Comparison of ENCODE assay signal across 8 cellular contexts in genomic region chr10:102583435-102584417, GRCh38.
A peak's percentile ranks its signal among the peaks of the same experiment; 100 is the strongest.
DNase-seq lines count a peak whose midpoint lies in the region; ATAC-seq and TF ChIP-seq lines count a peak whose summit lies in the region.

No MANE protein-coding gene starts in this region.

- TF ChIP-seq CTCF in CD8-positive, alpha-beta T cell (IDR thresholded peaks at IDR 0.05) = peak; percentile 78
- TF ChIP-seq CTCF in cardiac muscle cell (IDR thresholded peaks at IDR 0.05; ENCODE audit: low read depth, low read length) (peak; percentile 80), progenitor cell of endocrine pancreas (IDR thresholded peaks at IDR 0.05; ENCODE audit: unreplicated experiment) (peak; percentile 94), uterus (IDR thresholded peaks at IDR 0.05) (peak; percentile 87 to 91 (median 89))

- H3K27me3 ChIP-seq in CD8-positive, alpha-beta T cell (ENCODE audit: insufficient read depth, low read length) = no peaks in the 10 kb centered on the region
- H3K27me3 ChIP-seq in cardiac muscle cell (no peaks in the 10 kb centered on the region), uterus (no peaks in the 10 kb centered on the region)

- no peak overlapping the region for H3K4me3 ChIP-seq in CD8-positive, alpha-beta T cell (ENCODE audit: low read depth, low read length)
- H3K4me3 ChIP-seq in cardiac muscle cell (no peak overlapping the region), uterus (no peak overlapping the region)

- no peaks in the 10 kb centered on the region for H3K4me1 ChIP-seq in CD8-positive, alpha-beta T cell (ENCODE audit: insufficient read depth, low read length)
- H3K4me1 ChIP-seq in cardiac muscle cell (ENCODE audit: low read depth) (peaks cover 3% of the 10 kb centered on the region), uterus (no peaks in the 10 kb centered on the region)

- ATAC-seq in CD8-positive, alpha-beta T cell = peak; percentile 98
- ATAC-seq in GM21529 (IDR thresholded peaks at IDR 0.05; ENCODE audit: unreplicated experiment) = peak; percentile 70
- ATAC-seq in activated naive CD8-positive, alpha-beta T cell treated with anti-CD3 and anti-CD28 coated beads, Interleukin-2, amount 10 ng/mL, durations not matched to agents 7 days and 5 days (ENCODE audit: low read depth) = peak; percentile 96

- CTCF ChIA-PET in CD8-positive, alpha-beta T cell (lab: Charles Lee) = interaction anchor here (0.6 to 3.8 kb wide), 43 partner anchors 8 to 1046 kb away, joined by 3 to 42 read pairs (median 4); partner anchors contain the start of genes ACTR1A, NFKB2 and SUFU

- H3K36me3 Mint-ChIP-seq in CD8-positive, alpha-beta T cell = no peaks in the 10 kb centered on the region
- no peaks in the 10 kb centered on the region for H3K36me3 Mint-ChIP-seq in activated naive CD8-positive, alpha-beta T cell treated with anti-CD3 and anti-CD28 coated beads, Interleukin-2, amount 10 ng/mL, durations not matched to agents 7 days and 5 days
- H3K36me3 Mint-ChIP-seq in progenitor cell of endocrine pancreas (ENCODE audit: insufficient read depth) = peaks cover 2% of the 10 kb centered on the region

- no peaks in the 10 kb centered on the region for H3K36me3 ChIP-seq in CD8-positive, alpha-beta T cell (ENCODE audit: insufficient read depth, low read length)
- H3K36me3 ChIP-seq in cardiac muscle cell (no peaks in the 10 kb centered on the region), uterus (no peaks in the 10 kb centered on the region)

- no peak overlapping the region for H3K27ac Mint-ChIP-seq in CD8-positive, alpha-beta T cell
- H3K27ac Mint-ChIP-seq in activated naive CD8-positive, alpha-beta T cell treated with anti-CD3 and anti-CD28 coated beads, Interleukin-2, amount 10 ng/mL, durations not matched to agents 7 days and 5 days = no peak overlapping the region
- peak overlapping the region; percentile 56 for H3K27ac Mint-ChIP-seq in progenitor cell of endocrine pancreas

- TF ChIP-seq POLR2A in uterus (IDR thresholded peaks at IDR 0.05) = no peak

- H3K27me3 Mint-ChIP-seq in CD8-positive, alpha-beta T cell (ENCODE audit: low read depth) = no peaks in the 10 kb centered on the region
- H3K27me3 Mint-ChIP-seq in activated naive CD8-positive, alpha-beta T cell treated with anti-CD3 and anti-CD28 coated beads, Interleukin-2, amount 10 ng/mL, durations not matched to agents 7 days and 5 days = no peaks in the 10 kb centered on the region
- H3K27me3 Mint-ChIP-seq in progenitor cell of endocrine pancreas = no peaks in the 10 kb centered on the region

- intact Hi-C loops in CD8-positive, alpha-beta T cell (cut with DNase I, micrococcal nuclease) = loop anchor here (1.0 to 2.0 kb wide), 6 partner anchors 80 to 415 kb away; partner anchors contain the start of gene SUFU (in 2 of the 2)
- intact Hi-C loops in uterus (cut with DNase I; ENCODE audit: low total_unique reads) = loop anchor here (10.0 kb wide), 1 partner anchor 79 kb away; the partner anchor contains the start of genes ACTR1A and SUFU

- H3K4me3 Mint-ChIP-seq in CD8-positive, alpha-beta T cell = no peak overlapping the region
- no peak overlapping the region for H3K4me3 Mint-ChIP-seq in activated naive CD8-positive, alpha-beta T cell treated with anti-CD3 and anti-CD28 coated beads, Interleukin-2, amount 10 ng/mL, durations not matched to agents 7 days and 5 days
- no peak overlapping the region for H3K4me3 Mint-ChIP-seq in progenitor cell of endocrine pancreas (ENCODE audit: low read depth)

- peaks cover 4% of the 10 kb centered on the region for H3K4me1 Mint-ChIP-seq in CD8-positive, alpha-beta T cell (ENCODE audit: low read depth)
- peaks cover 3% of the 10 kb centered on the region for H3K4me1 Mint-ChIP-seq in activated naive CD8-positive, alpha-beta T cell treated with anti-CD3 and anti-CD28 coated beads, Interleukin-2, amount 10 ng/mL, durations not matched to agents 7 days and 5 days
- peaks cover 1% of the 10 kb centered on the region for H3K4me1 Mint-ChIP-seq in progenitor cell of endocrine pancreas (ENCODE audit: low read depth)

- H3K27ac ChIP-seq in CD8-positive, alpha-beta T cell (ENCODE audit: low read depth, low read length) = no peak overlapping the region
- H3K27ac ChIP-seq in cardiac muscle cell (no peak overlapping the region), uterus (no peak overlapping the region)

- H3K9me3 Mint-ChIP-seq in CD8-positive, alpha-beta T cell = no peaks in the 10 kb centered on the region
- H3K9me3 Mint-ChIP-seq in activated naive CD8-positive, alpha-beta T cell treated with anti-CD3 and anti-CD28 coated beads, Interleukin-2, amount 10 ng/mL, durations not matched to agents 7 days and 5 days = no peaks in the 10 kb centered on the region
- peaks cover 4% of the 10 kb centered on the region for H3K9me3 Mint-ChIP-seq in progenitor cell of endocrine pancreas (ENCODE audit: low read depth)

- POLR2A ChIA-PET in CD8-positive, alpha-beta T cell (lab: Charles Lee) = interaction anchor here (0.6 to 2.0 kb wide), 3 partner anchors 53 to 188 kb away, joined by 4 to 10 read pairs (median 5); partner anchors contain the start of genes ACTR1A, NFKB2 and SUFU
- POLR2A ChIA-PET in activated naive CD8-positive, alpha-beta T cell treated with anti-CD3 and anti-CD28 coated beads, Interleukin-2, amount 10 ng/mL, durations not matched to agents 7 days and 5 days (lab: Charles Lee) = interaction anchor here (1.0 to 1.4 kb wide), 6 partner anchors 59 to 189 kb away, joined by 3 to 17 read pairs (median 5); partner anchors contain the start of gene SUFU

- peak; percentile 67 to 87 (median 81) for DNase-seq in CD8-positive, alpha-beta T cell
- DNase-seq in NCI-H1048 (lab: John Stamatoyannopoulos, UW) (peak; percentile 62), SW 1271 (lab: John Stamatoyannopoulos, UW) (peak; percentile 43 to 68), cardiac muscle cell (ENCODE audit: low read depth in 1 of 2, low spot score in 1 of 2) (peak; percentile 91 to 94), progenitor cell of endocrine pancreas (ENCODE audit: low spot score, unreplicated experiment) (peak; percentile 62), uterus (peak; percentile 83 to 89)
- peak; percentile 79 for DNase-seq in activated naive CD8-positive, alpha-beta T cell treated with anti-CD3 and anti-CD28 coated beads, Interleukin-2, amount 10 ng/mL, durations not matched to agents 7 days and 5 days

- H3K9me3 ChIP-seq in CD8-positive, alpha-beta T cell (ENCODE audit: low read length) = no peaks in the 10 kb centered on the region
- H3K9me3 ChIP-seq in cardiac muscle cell (ENCODE audit: low read depth) (no peaks in the 10 kb centered on the region), uterus (no peaks in the 10 kb centered on the region)
